ENCODE assay signal across 32 cellular contexts in genomic region chr15:40944510-40945296, GRCh38. TPM values are rescaled to one million over a fixed set of nuclear protein-coding genes. Genes with fewer than 3 reads are reported as not detected.
DNase-seq lines count a peak whose midpoint lies in the region; ATAC-seq, FAIRE-seq and TF ChIP-seq lines count a peak whose summit lies in the region.
"Had no signal": no experiment of that assay in that cellular context is flagged by ENCODE, and none has a peak within 500 bp of the region (broad histone marks: within the 10 kb centered on the region; RNA-seq: fewer than 3 reads in every experiment).

No MANE protein-coding gene starts in this region.

- H3K9me3 Mint-ChIP-seq in CD4-positive, CD25-positive, alpha-beta regulatory T cell: no peaks in the 10 kb centered on the region
- no peaks in the 10 kb centered on the region for H3K9me3 Mint-ChIP-seq in activated naive CD8-positive, alpha-beta T cell treated with anti-CD3 and anti-CD28 coated beads for 36 hours

- H3K4me2 ChIP-seq in HepG2 (ENCODE audit: low read depth, low read length): no peak overlapping the region

- H3K9ac ChIP-seq in HepG2 (ENCODE audit: insufficient read depth, low read depth, low read length): no peak overlapping the region
- H3K9ac ChIP-seq: BLaER1 treated with 17β-estradiol and CSF1 and Interleukin-3, amounts not matched to agents 10 nM and 100 nM had no signal

- no peaks in the 10 kb centered on the region for H3K36me3 ChIP-seq in CD4-positive, CD25-positive, alpha-beta regulatory T cell (ENCODE audit: control insufficient read depth, insufficient read depth, low read length)
- H3K36me3 ChIP-seq in HepG2 (replicated peaks in 1 of 2; ENCODE audit: control insufficient read depth in 1 of 2, insufficient read depth in 2 of 2, low read length in 2 of 2): no peaks in the 10 kb centered on the region
- H3K36me3 ChIP-seq: adrenal gland; BLaER1 treated with 17β-estradiol and CSF1 and Interleukin-3, amounts not matched to agents 10 nM and 100 nM; esophagus squamous epithelium; heart left ventricle; left ventricle myocardium inferior had no signal

- POLR2A ChIA-PET in HepG2 (lab: Yijun Ruan, JAX): no interaction called here

- TF ChIP-seq RAD21 in HepG2 (CRISPR knock-in tag; IDR thresholded peaks at IDR 0.05): no peak

- no TSS peak for BruUV-seq in HepG2 (replicated peaks; lab: Mats Ljungman, UMichigan)

- WGBS in HepG2 (ENCODE audit: low lambda C conversion rate): 36% methylated on average over 9 of the region's 11 CpGs

- CTCF ChIA-PET in HepG2 (lab: Yijun Ruan, JAX; ENCODE audit: low intra/inter-chr PET ratio, low total read pairs): no interaction called here

- peak overlapping the region in 2 of 4 donors; percentile 26 to 29 for H3K4me3 Mint-ChIP-seq in CD4-positive, CD25-positive, alpha-beta regulatory T cell
- no peak overlapping the region for H3K4me3 Mint-ChIP-seq in activated naive CD8-positive, alpha-beta T cell treated with anti-CD3 and anti-CD28 coated beads for 36 hours
- H3K4me3 Mint-ChIP-seq: activated CD8-positive, alpha-beta memory T cell treated with anti-CD3 and anti-CD28 coated beads, Interleukin-2, amount 10 ng/mL, durations not matched to agents 7 days and 5 days had no signal

- no peaks in the 10 kb centered on the region for H4K20me1 ChIP-seq in HepG2 (ENCODE audit: insufficient read depth, low read length)
- H4K20me1 ChIP-seq: BLaER1 treated with 17β-estradiol and CSF1 and Interleukin-3, amounts not matched to agents 10 nM and 100 nM had no signal

- TF ChIP-seq POLR2A in HepG2 (IDR thresholded peaks at IDR 0.05; ENCODE audit: insufficient read depth in 1 of 2, low read depth in 2 of 2, low read length in 2 of 2): no peak

- no peak for DNase-seq in CD4-positive, CD25-positive, alpha-beta regulatory T cell
- DNase-seq in DMS53 (lab: John Stamatoyannopoulos, UW) (peak; percentile 78), NCI-H748 treated with DMSO at 0.1 percent for 48 hours (lab: John Stamatoyannopoulos, UW) (peak; percentile 30), HepG2 (ENCODE audit: low spot score) (no peak), NCI-H345 (lab: John Stamatoyannopoulos, UW) (no peak)
- no peak for DNase-seq in activated naive CD8-positive, alpha-beta T cell treated with anti-CD3 and anti-CD28 coated beads for 36 hours
- DNase-seq in stimulated activated CD4-positive, alpha-beta T cell treated with anti-CD3 and anti-CD28 coated beads, Interleukin-15, amount 100 ng/mL, for 24 hours: no peak
- DNase-seq: activated CD4-positive, CD25-positive, alpha-beta regulatory T cell; activated CD8-positive, alpha-beta memory T cell treated with anti-CD3 and anti-CD28 coated beads, Interleukin-2, amount 10 ng/mL, durations not matched to agents 7 days and 5 days; activated naive CD4-positive, alpha-beta T cell treated with Interleukin-2 at 50 U/mL for 16 hours; activated T-cell treated with anti-CD3 and anti-CD28 coated beads, Interleukin-2, amount 50 U/mL, for 48 hours; adrenal gland; body of pancreas; dermis blood vessel endothelial cell; DMS79 treated with DMSO at 0.1 percent for 48 hours; esophagus squamous epithelium; foreskin keratinocyte; GDM1; H7; islet precursor cell; left ventricle myocardium inferior; NCI-H187 treated with DMSO at 0.1 percent for 48 hours; NCI-H526 treated with DMSO at 0.1 percent for 48 hours; nucleus accumbens; stimulated activated CD4-positive, alpha-beta T cell treated with anti-CD3 and anti-CD28 coated beads, Interleukin-4, amount 100 ng/mL, for 24 hours; trophoblast cell had no signal

- peaks cover 0 to 40% (median 15%) of the 10 kb centered on the region in 4 donors for H3K4me1 Mint-ChIP-seq in CD4-positive, CD25-positive, alpha-beta regulatory T cell
- peaks cover 30% of the 10 kb centered on the region for H3K4me1 Mint-ChIP-seq in activated naive CD8-positive, alpha-beta T cell treated with anti-CD3 and anti-CD28 coated beads for 36 hours

- intact Hi-C loops in HepG2 (cut with micrococcal nuclease; ENCODE audit: unreplicated experiment): loop anchor here (5.0 kb wide), 1 partner anchor 37 kb away; no protein-coding TSS in a partner anchor

- TF ChIP-seq CTCF in HepG2 (CRISPR knock-in tag; IDR thresholded peaks at IDR 0.05): no peak

- no peaks in the 10 kb centered on the region for H3K27me3 ChIP-seq in CD4-positive, CD25-positive, alpha-beta regulatory T cell (ENCODE audit: control insufficient read depth, insufficient read depth, low read length)
- peaks cover 3 to 53% of the 10 kb centered on the region in 2 experiments; a peak in 3 of 5 replicates for H3K27me3 ChIP-seq in HepG2 (ENCODE audit: control insufficient read depth in 1 of 2, insufficient read depth in 2 of 2, low read length in 2 of 2)
- H3K27me3 ChIP-seq: adrenal gland; BLaER1 treated with 17β-estradiol and CSF1 and Interleukin-3, amounts not matched to agents 10 nM and 100 nM; body of pancreas; esophagus squamous epithelium; heart left ventricle; SJSA1 had no signal

- no peak for FAIRE-seq in HepG2 (lab: Jason Lieb, UNC)
- FAIRE-seq: TTC549 had no signal

- H3K27ac ChIP-seq in CD4-positive, CD25-positive, alpha-beta regulatory T cell (ENCODE audit: insufficient read depth, low read length, poor library complexity, severe bottlenecking): no peak overlapping the region
- no peak overlapping the region for H3K27ac ChIP-seq in HepG2 (ENCODE audit: extremely low read length, insufficient read depth, low read length)
- H3K27ac ChIP-seq: adrenal gland, body of pancreas, esophagus squamous epithelium, foreskin keratinocyte, heart left ventricle, left ventricle myocardium inferior, psoas muscle, SJSA1 had no signal

- no peaks in the 10 kb centered on the region for H3K36me3 Mint-ChIP-seq in CD4-positive, CD25-positive, alpha-beta regulatory T cell
- no peaks in the 10 kb centered on the region for H3K36me3 Mint-ChIP-seq in activated naive CD8-positive, alpha-beta T cell treated with anti-CD3 and anti-CD28 coated beads for 36 hours
- H3K36me3 Mint-ChIP-seq: activated CD8-positive, alpha-beta memory T cell treated with anti-CD3 and anti-CD28 coated beads, Interleukin-2, amount 10 ng/mL, durations not matched to agents 7 days and 5 days had no signal

- no peak overlapping the region for H3K4me3 ChIP-seq in CD4-positive, CD25-positive, alpha-beta regulatory T cell (ENCODE audit: low read depth, low read length)
- no peak overlapping the region for H3K4me3 ChIP-seq in HepG2 (replicated peaks in 1 of 3; ENCODE audit: insufficient read depth in 1 of 3, low read depth in 2 of 3, low read length in 3 of 3)
- H3K4me3 ChIP-seq: adrenal gland; BLaER1 treated with 17β-estradiol and CSF1 and Interleukin-3, amounts not matched to agents 10 nM and 100 nM; body of pancreas; esophagus squamous epithelium; heart left ventricle; left ventricle myocardium inferior; psoas muscle; SJSA1 had no signal

- peaks cover 15% of the 10 kb centered on the region for H3K27me3 Mint-ChIP-seq in CD4-positive, CD25-positive, alpha-beta regulatory T cell
- no peaks in the 10 kb centered on the region for H3K27me3 Mint-ChIP-seq in activated naive CD8-positive, alpha-beta T cell treated with anti-CD3 and anti-CD28 coated beads for 36 hours

- in situ Hi-C loops in HepG2 (cut with HindIII; ENCODE audit: extremely low pct_ligation_motif_present, low pct_unique_long_range_greater_than_20kb): no loop called here

- H2AFZ ChIP-seq in HepG2 (ENCODE audit: low read length): no peak overlapping the region

- TF ChIP-seq EP300 in HepG2 (IDR thresholded peaks at IDR 0.05; ENCODE audit: low read depth in 2 of 2, low read length in 2 of 2) (no peak), HepG2 (CRISPR knock-in tag; IDR thresholded peaks at IDR 0.05; ENCODE audit: borderline replicate concordance) (no peak)

- H3K27ac Mint-ChIP-seq in CD4-positive, CD25-positive, alpha-beta regulatory T cell: peak overlapping the region in 2 of 3 donors; percentile 52 to 60
- H3K27ac Mint-ChIP-seq in activated naive CD8-positive, alpha-beta T cell treated with anti-CD3 and anti-CD28 coated beads for 36 hours: no peak overlapping the region
- H3K27ac Mint-ChIP-seq: activated CD8-positive, alpha-beta memory T cell treated with anti-CD3 and anti-CD28 coated beads, Interleukin-2, amount 10 ng/mL, durations not matched to agents 7 days and 5 days had no signal

- no peaks in the 10 kb centered on the region for H3K79me2 ChIP-seq in HepG2 (ENCODE audit: insufficient read depth, low read length)

- H3K9me3 ChIP-seq in CD4-positive, CD25-positive, alpha-beta regulatory T cell (ENCODE audit: control insufficient read depth in 2 of 2, low read length in 2 of 2): no peaks in the 10 kb centered on the region
- no peaks in the 10 kb centered on the region for H3K9me3 ChIP-seq in HepG2 (ENCODE audit: low read length)
- H3K9me3 ChIP-seq: adrenal gland; BLaER1 treated with 17β-estradiol and CSF1 and Interleukin-3, amounts not matched to agents 10 nM and 100 nM; body of pancreas; esophagus squamous epithelium; heart left ventricle; left ventricle myocardium inferior; psoas muscle; SJSA1 had no signal

- H3K4me1 ChIP-seq in CD4-positive, CD25-positive, alpha-beta regulatory T cell (ENCODE audit: control insufficient read depth, insufficient read depth, low read length, poor library complexity, severe bottlenecking): peaks cover 27% of the 10 kb centered on the region
- peaks cover 50% of the 10 kb centered on the region for H3K4me1 ChIP-seq in HepG2 (ENCODE audit: insufficient read depth, low read length)
- H3K4me1 ChIP-seq: foreskin keratinocyte had no signal

- no peak for ATAC-seq in CD4-positive, CD25-positive, alpha-beta regulatory T cell (ENCODE audit: low read depth in 2 of 2)
- no peak; the same call in 2 of the 3 replicates for ATAC-seq in HepG2
- ATAC-seq: activated CD8-positive, alpha-beta memory T cell treated with anti-CD3 and anti-CD28 coated beads, Interleukin-2, amount 10 ng/mL, durations not matched to agents 7 days and 5 days; body of pancreas; foreskin keratinocyte; heart left ventricle; psoas muscle; sciatic nerve had no signal

RNA-seq across cellular contexts. Expression of gene CHAC1, which starts 8.6 kb away (rescaled TPM):
- 0.64 TPM for total RNA-seq in CD4-positive, CD25-positive, alpha-beta regulatory T cell
- polyA plus RNA-seq in CD4-positive, CD25-positive, alpha-beta regulatory T cell: under 1 TPM in 2 of 4 donors, not detected in 2; 0.26 to 0.45 TPM
- not detected in 2 replicates for total RNA-seq in HepG2 (2016; rRNA removed; fragmentation: Illumina TruSeq; extraction: Trizol)
- total RNA-seq in HepG2 (2016; cell fraction: cytosol; rRNA removed; fragmentation: Illumina TruSeq; extraction: Trizol; ENCODE audit: low read depth): not detected in 2 replicates
- total RNA-seq in HepG2 (2016; cell fraction: insoluble cytoplasmic fraction; rRNA removed; fragmentation: Illumina TruSeq; extraction: Trizol): not detected in 2 replicates
- 0.15 TPM in 1 of 2 replicates, not detected in the other for total RNA-seq in HepG2 (2016; cell fraction: membrane; rRNA removed; fragmentation: Illumina TruSeq; extraction: Trizol)
- not detected in 2 replicates for total RNA-seq in HepG2 (2016; cell fraction: nucleus; rRNA removed; fragmentation: Illumina TruSeq; extraction: Trizol)
- polyA plus RNA-seq in HepG2 (2011; rRNA removed): 0.44 and 0.46 TPM in 2 replicates
- 0.41 and 0.63 TPM in 2 replicates for polyA plus RNA-seq in HepG2 (2011; cell fraction: cytosol; rRNA removed)
- polyA plus RNA-seq in HepG2 (2011; cell fraction: nucleus; rRNA removed): 0.21 and 0.48 TPM in 2 replicates
- 0.39 TPM in 1 of 2 replicates, not detected in the other for polyA plus RNA-seq in HepG2 (2012)
- polyA plus RNA-seq in HepG2 (2016; cell fraction: cytosol; fragmentation: Illumina TruSeq; extraction: Trizol; ENCODE audit: low read depth): not detected in 2 replicates
- not detected in 2 replicates for polyA plus RNA-seq in HepG2 (2016; cell fraction: insoluble cytoplasmic fraction; fragmentation: Illumina TruSeq; extraction: Trizol; ENCODE audit: low read depth)
- not detected in 2 replicates for polyA plus RNA-seq in HepG2 (2016; cell fraction: membrane; fragmentation: Illumina TruSeq; extraction: Trizol; ENCODE audit: low read depth)
- polyA plus RNA-seq in HepG2 (2016; cell fraction: nucleus; fragmentation: Illumina TruSeq; extraction: Trizol; ENCODE audit: insufficient read depth, low read depth): not detected in 2 replicates
- 0.58 and 21.7 TPM in 2 replicates for polyA minus RNA-seq in HepG2 (2011; rRNA and poly(A)+ RNA removed; ENCODE audit: low replicate concordance)
- 1.1 and 2.0 TPM in 2 replicates for polyA minus RNA-seq in HepG2 (2011; cell fraction: cytosol; rRNA and poly(A)+ RNA removed)
- 0.39 and 0.62 TPM in 2 replicates for polyA minus RNA-seq in HepG2 (2011; cell fraction: nucleus; rRNA and poly(A)+ RNA removed)
- total RNA-seq in activated naive CD8-positive, alpha-beta T cell treated with anti-CD3 and anti-CD28 coated beads for 36 hours: 10 to 100 TPM; 43.9 to 45.8 TPM

RNA-seq across cellular contexts. Expression of gene DLL4, which starts 15.6 kb away (rescaled TPM):
- total RNA-seq in CD4-positive, CD25-positive, alpha-beta regulatory T cell: not detected
- not detected for polyA plus RNA-seq in CD4-positive, CD25-positive, alpha-beta regulatory T cell
- 0.13 and 0.20 TPM in 2 replicates for total RNA-seq in HepG2 (2016; rRNA removed; fragmentation: Illumina TruSeq; extraction: Trizol)
- 0.09 and 0.10 TPM in 2 replicates for total RNA-seq in HepG2 (2016; cell fraction: cytosol; rRNA removed; fragmentation: Illumina TruSeq; extraction: Trizol; ENCODE audit: low read depth)
- 0.07 and 0.19 TPM in 2 replicates for total RNA-seq in HepG2 (2016; cell fraction: insoluble cytoplasmic fraction; rRNA removed; fragmentation: Illumina TruSeq; extraction: Trizol)
- total RNA-seq in HepG2 (2016; cell fraction: membrane; rRNA removed; fragmentation: Illumina TruSeq; extraction: Trizol): 0.03 and 0.15 TPM in 2 replicates
- total RNA-seq in HepG2 (2016; cell fraction: nucleus; rRNA removed; fragmentation: Illumina TruSeq; extraction: Trizol): 0.19 TPM in 1 of 2 replicates, not detected in the other
- polyA plus RNA-seq in HepG2 (2011; rRNA removed): 0.25 and 0.27 TPM in 2 replicates
- polyA plus RNA-seq in HepG2 (2011; cell fraction: cytosol; rRNA removed): 0.13 and 0.24 TPM in 2 replicates
- polyA plus RNA-seq in HepG2 (2011; cell fraction: nucleus; rRNA removed): 0.50 and 0.61 TPM in 2 replicates
- polyA plus RNA-seq in HepG2 (2012): 0.13 and 0.43 TPM in 2 replicates
- polyA plus RNA-seq in HepG2 (2016; cell fraction: cytosol; fragmentation: Illumina TruSeq; extraction: Trizol; ENCODE audit: low read depth): 0.07 TPM in 1 of 2 replicates, not detected in the other
- polyA plus RNA-seq in HepG2 (2016; cell fraction: insoluble cytoplasmic fraction; fragmentation: Illumina TruSeq; extraction: Trizol; ENCODE audit: low read depth): 0.13 and 0.19 TPM in 2 replicates
- polyA plus RNA-seq in HepG2 (2016; cell fraction: membrane; fragmentation: Illumina TruSeq; extraction: Trizol; ENCODE audit: low read depth): 0.06 and 0.08 TPM in 2 replicates
- polyA plus RNA-seq in HepG2 (2016; cell fraction: nucleus; fragmentation: Illumina TruSeq; extraction: Trizol; ENCODE audit: insufficient read depth, low read depth): 0.34 and 0.39 TPM in 2 replicates
- polyA minus RNA-seq in HepG2 (2011; rRNA and poly(A)+ RNA removed; ENCODE audit: low replicate concordance): 0.98 and 7.6 TPM in 2 replicates
- polyA minus RNA-seq in HepG2 (2011; cell fraction: cytosol; rRNA and poly(A)+ RNA removed): 0.35 and 0.59 TPM in 2 replicates
- polyA minus RNA-seq in HepG2 (2011; cell fraction: nucleus; rRNA and poly(A)+ RNA removed): 0.12 and 0.26 TPM in 2 replicates
- not detected for total RNA-seq in activated naive CD8-positive, alpha-beta T cell treated with anti-CD3 and anti-CD28 coated beads for 36 hours
- total RNA-seq: foreskin keratinocyte, H7, SJSA1 had no signal
- polyA plus RNA-seq: foreskin keratinocyte had no signal

RNA-seq across cellular contexts. Expression of gene VPS18, which starts 50.5 kb away (rescaled TPM):
- total RNA-seq in CD4-positive, CD25-positive, alpha-beta regulatory T cell: 26.4 TPM
- polyA plus RNA-seq in CD4-positive, CD25-positive, alpha-beta regulatory T cell: 10 to 100 TPM; 19.5 to 26.5 (median 22.4) TPM
- total RNA-seq in HepG2 (2016; rRNA removed; fragmentation: Illumina TruSeq; extraction: Trizol): 15.8 and 17.0 TPM in 2 replicates
- 1.2 and 1.9 TPM in 2 replicates for total RNA-seq in HepG2 (2016; cell fraction: cytosol; rRNA removed; fragmentation: Illumina TruSeq; extraction: Trizol; ENCODE audit: low read depth)
- total RNA-seq in HepG2 (2016; cell fraction: insoluble cytoplasmic fraction; rRNA removed; fragmentation: Illumina TruSeq; extraction: Trizol): 14.9 and 16.0 TPM in 2 replicates
- total RNA-seq in HepG2 (2016; cell fraction: membrane; rRNA removed; fragmentation: Illumina TruSeq; extraction: Trizol): 3.9 and 4.3 TPM in 2 replicates
- total RNA-seq in HepG2 (2016; cell fraction: nucleus; rRNA removed; fragmentation: Illumina TruSeq; extraction: Trizol): 9.9 and 11.2 TPM in 2 replicates
- polyA plus RNA-seq in HepG2 (2011; rRNA removed): 5.8 and 7.4 TPM in 2 replicates
- 6.0 and 7.5 TPM in 2 replicates for polyA plus RNA-seq in HepG2 (2011; cell fraction: cytosol; rRNA removed)
- polyA plus RNA-seq in HepG2 (2011; cell fraction: nucleus; rRNA removed): 9.2 and 9.4 TPM in 2 replicates
- 5.0 and 5.3 TPM in 2 replicates for polyA plus RNA-seq in HepG2 (2012)
- 0.57 and 0.62 TPM in 2 replicates for polyA plus RNA-seq in HepG2 (2016; cell fraction: cytosol; fragmentation: Illumina TruSeq; extraction: Trizol; ENCODE audit: low read depth)
- polyA plus RNA-seq in HepG2 (2016; cell fraction: insoluble cytoplasmic fraction; fragmentation: Illumina TruSeq; extraction: Trizol; ENCODE audit: low read depth): 9.1 and 10.3 TPM in 2 replicates
- polyA plus RNA-seq in HepG2 (2016; cell fraction: membrane; fragmentation: Illumina TruSeq; extraction: Trizol; ENCODE audit: low read depth): 1.1 and 1.8 TPM in 2 replicates
- polyA plus RNA-seq in HepG2 (2016; cell fraction: nucleus; fragmentation: Illumina TruSeq; extraction: Trizol; ENCODE audit: insufficient read depth, low read depth): 13.2 and 13.9 TPM in 2 replicates
- polyA minus RNA-seq in HepG2 (2011; rRNA and poly(A)+ RNA removed; ENCODE audit: low replicate concordance): 42.6 and 112 TPM in 2 replicates
- 11.8 and 12.4 TPM in 2 replicates for polyA minus RNA-seq in HepG2 (2011; cell fraction: cytosol; rRNA and poly(A)+ RNA removed)
- 9.3 and 9.8 TPM in 2 replicates for polyA minus RNA-seq in HepG2 (2011; cell fraction: nucleus; rRNA and poly(A)+ RNA removed)
- total RNA-seq in activated naive CD8-positive, alpha-beta T cell treated with anti-CD3 and anti-CD28 coated beads for 36 hours: 10 to 100 TPM; 12.1 to 13.2 TPM

Comparison
In these comparisons a context has a peak if more than half of its experiments do, and no peak if none do; other contexts are left out.
1. DNase-seq: peak in DMS53 (single experiment) and NCI-H748 treated with DMSO at 0.1 percent for 48 hours (single experiment); none in CD4-positive, CD25-positive, alpha-beta regulatory T cell (0 of 3), HepG2 (single experiment), NCI-H345 (single experiment), activated naive CD8-positive, alpha-beta T cell treated with anti-CD3 and anti-CD28 coated beads for 36 hours (single experiment) and stimulated activated CD4-positive, alpha-beta T cell treated with anti-CD3 and anti-CD28 coated beads, Interleukin-15, amount 100 ng/mL, for 24 hours (single experiment).
2. RNA of gene CHAC1, which starts 8.6 kb away (total RNA-seq): 43.9 to 45.8 TPM in activated naive CD8-positive, alpha-beta T cell treated with anti-CD3 and anti-CD28 coated beads for 36 hours; 0.64 TPM in CD4-positive, CD25-positive, alpha-beta regulatory T cell (single experiment) and 0.15 TPM in HepG2; every median in the first group is over 10 times any median in the second.